7 cellular contexts compared by ENCODE assay signal in the genomic region with DNA sequence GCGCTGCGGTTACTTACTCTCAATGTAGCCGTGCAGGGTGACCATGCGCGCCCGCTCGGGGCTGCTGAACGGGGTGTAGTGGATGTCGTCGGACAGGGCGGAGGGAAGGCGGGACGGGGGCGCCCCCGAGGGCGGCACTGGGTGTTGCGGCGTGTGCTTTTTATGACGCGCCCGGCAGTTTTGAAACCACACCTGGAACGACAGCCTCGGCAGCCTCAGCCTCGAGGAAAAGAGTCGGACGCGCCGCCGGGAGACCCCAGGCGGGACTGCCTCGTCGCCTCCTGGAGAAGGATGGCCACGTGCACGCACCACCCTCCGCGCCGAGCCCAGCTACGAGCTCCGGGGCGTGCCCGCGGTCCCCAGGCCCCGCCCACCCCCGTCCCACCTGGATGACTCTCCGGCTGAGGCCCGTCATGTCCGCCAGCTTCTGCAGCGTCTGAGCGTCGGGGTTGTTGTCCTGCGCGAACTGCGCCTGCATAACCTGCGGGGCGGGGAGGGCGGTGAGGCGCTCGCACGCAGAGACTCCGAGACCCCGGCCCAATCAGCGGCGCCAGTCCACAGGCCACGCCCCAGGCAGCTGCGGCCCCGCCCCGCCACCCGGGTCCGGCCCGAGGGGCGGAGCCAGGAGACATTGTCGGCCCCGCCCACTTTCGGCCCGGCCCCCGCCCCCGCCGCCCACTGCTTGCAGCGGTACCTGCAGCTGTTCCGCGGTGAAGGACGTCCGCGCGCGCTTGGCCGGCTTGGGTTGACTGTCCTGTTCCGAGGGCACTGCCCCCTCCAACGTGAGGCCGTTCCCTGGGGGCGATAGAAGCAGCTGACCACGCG.
DNase-seq lines count a peak whose midpoint lies in the region; ATAC-seq lines count a peak whose summit lies in the region.

No MANE protein-coding gene starts in this region.

- peak; percentile 61 for ATAC-seq in GM18868 (IDR thresholded peaks at IDR 0.05; ENCODE audit: unreplicated experiment)

- in situ Hi-C loops in KBM-7 (cut with MboI; ENCODE audit: low pct_unique_long_range_greater_than_20kb, low sequenced_read_pairs) = no loop called here

- DNase-seq in KBM-7 (peak; percentile 78), SHP77 (lab: John Stamatoyannopoulos, UW) (peak; percentile 85 to 92), amniotic epithelial cell (ENCODE audit: low read depth) (peak; percentile 7), islet precursor cell (peak; percentile 95), KG1 (lab: John Stamatoyannopoulos, UW) (no peak)
- peak; percentile 59 for DNase-seq in stimulated activated CD4-positive, alpha-beta T cell treated with anti-CD3 and anti-CD28 coated beads, Interleukin-4, amount 100 ng/mL, for 1 hour
